14 cellular contexts compared by ENCODE assay signal in the genomic region with DNA sequence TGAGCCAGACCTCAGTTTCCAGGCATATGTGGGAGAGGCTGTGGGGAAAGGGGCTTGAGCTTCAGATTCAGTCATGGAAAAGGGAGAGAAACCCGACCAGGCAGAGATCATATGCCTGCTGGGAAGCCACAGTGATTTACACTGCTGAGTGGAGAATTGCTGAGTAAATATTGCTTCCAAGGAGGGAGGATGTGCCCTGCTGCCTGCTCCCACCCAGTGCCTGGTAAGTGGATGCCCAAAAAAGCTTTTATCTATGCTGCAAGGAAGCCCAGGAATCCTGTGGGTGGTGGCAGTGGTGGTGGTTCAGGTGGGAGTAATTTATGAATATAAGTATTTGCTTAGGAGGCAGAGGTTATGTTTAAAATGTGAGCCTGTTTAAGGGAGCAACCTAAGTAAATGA. TPM values are rescaled to one million over a fixed set of nuclear protein-coding genes. Genes with fewer than 3 reads are reported as not detected.
DNase-seq lines count a peak whose midpoint lies in the region; ATAC-seq, FAIRE-seq and TF ChIP-seq lines count a peak whose summit lies in the region.
"Had no signal": no experiment of that assay in that cellular context is flagged by ENCODE, and none has a peak within 500 bp of the region (broad histone marks: within the 10 kb centered on the region; RNA-seq: fewer than 3 reads in every experiment).

No MANE protein-coding gene starts in this region.

- in situ Hi-C loops in transverse colon (cut with MboI; ENCODE audit: low pct_ligation_motif_present in 1 of 4, low pct_unique_long_range_greater_than_20kb in 1 of 4, low sequenced_read_pairs in 3 of 4), result no loop called here

- H3K27ac Mint-ChIP-seq in activated CD4-positive, alpha-beta T cell treated with anti-CD3 and anti-CD28 coated beads, Interleukin-2, amount 10 ng/mL, durations not matched to agents 24 days and 14 days, result peak overlapping the region; percentile 3
- H3K27ac Mint-ChIP-seq: activated naive CD4-positive, alpha-beta T cell treated with anti-CD3 and anti-CD28 coated beads for 36 hours; naive thymus-derived CD8-positive, alpha-beta T cell had no signal

- FAIRE-seq in RCC 7860 (lab: Jason Lieb, UNC), result no peak

- peaks cover 7 to 49% (median 7%) of the 10 kb centered on the region in 4 donors for H3K4me1 ChIP-seq in transverse colon
- H3K4me1 ChIP-seq: HAP-1 had no signal

- no peak for TF ChIP-seq CTCF in transverse colon (IDR thresholded peaks at IDR 0.05)

- TF ChIP-seq EP300 in transverse colon (IDR thresholded peaks at IDR 0.05; ENCODE audit: low read depth), result no peak

- H3K36me3 ChIP-seq in transverse colon, result no peaks in the 10 kb centered on the region
- H3K36me3 ChIP-seq: HAP-1 had no signal

- H3K27me3 Mint-ChIP-seq in activated CD4-positive, alpha-beta T cell treated with anti-CD3 and anti-CD28 coated beads, Interleukin-2, amount 10 ng/mL, durations not matched to agents 24 days and 14 days, result no peaks in the 10 kb centered on the region
- H3K27me3 Mint-ChIP-seq: naive thymus-derived CD8-positive, alpha-beta T cell had no signal

- no peaks in the 10 kb centered on the region for H3K9me3 Mint-ChIP-seq in activated CD4-positive, alpha-beta T cell treated with anti-CD3 and anti-CD28 coated beads, Interleukin-2, amount 10 ng/mL, durations not matched to agents 24 days and 14 days
- H3K9me3 Mint-ChIP-seq: activated naive CD4-positive, alpha-beta T cell treated with anti-CD3 and anti-CD28 coated beads for 36 hours; naive thymus-derived CD8-positive, alpha-beta T cell had no signal

- DNase-seq in activated CD4-positive, alpha-beta T cell treated with anti-CD3 and anti-CD28 coated beads, Interleukin-2, amount 10 ng/mL, durations not matched to agents 24 days and 14 days, result no peak
- DNase-seq in activated CD4-positive, alpha-beta T cell treated with anti-CD3 and anti-CD28 coated beads, Interleukin-2, amount 50 U/mL, for 4 hours, result no peak
- DNase-seq in RCC 7860 (ENCODE audit: low spot score) (peak; percentile 60), left kidney (ENCODE audit: low read depth, low spot score) (peak; percentile 90), transverse colon (no peak), AG20443 (ENCODE audit: low spot score) (no peak)
- DNase-seq: activated CD4-positive, alpha-beta T cell treated with anti-CD3 and anti-CD28 coated beads for 4 hours; hippocampal formation; naive thymus-derived CD8-positive, alpha-beta T cell; NCI-H1694 treated with DMSO at 0.1 percent for 48 hours had no signal

- WGBS in transverse colon (ENCODE audit: low coverage in 1 of 2), 2 donors, result 15% methylated on average over 1 of the region's 1 CpG; no CpG with 5 or more reads in 1 of the 2 donors

- H3K4me1 Mint-ChIP-seq in activated CD4-positive, alpha-beta T cell treated with anti-CD3 and anti-CD28 coated beads, Interleukin-2, amount 10 ng/mL, durations not matched to agents 24 days and 14 days, result peaks cover 14% of the 10 kb centered on the region
- H3K4me1 Mint-ChIP-seq: naive thymus-derived CD8-positive, alpha-beta T cell had no signal

- H3K27ac ChIP-seq in transverse colon, result peak overlapping the region; percentile 4 to 75 (median 52)

- H3K36me3 Mint-ChIP-seq in activated CD4-positive, alpha-beta T cell treated with anti-CD3 and anti-CD28 coated beads, Interleukin-2, amount 10 ng/mL, durations not matched to agents 24 days and 14 days (ENCODE audit: low read depth), result no peaks in the 10 kb centered on the region
- H3K36me3 Mint-ChIP-seq: naive thymus-derived CD8-positive, alpha-beta T cell had no signal

- intact Hi-C loops in activated CD4-positive, alpha-beta T cell treated with anti-CD3 and anti-CD28 coated beads, Interleukin-2, amount 10 ng/mL, durations not matched to agents 24 days and 14 days (cut with micrococcal nuclease), result no loop called here
- intact Hi-C loops in transverse colon (cut with DNase I; ENCODE audit: low total_unique reads), result no loop called here

- H3K4me3 ChIP-seq in transverse colon, result no peak overlapping the region
- H3K4me3 ChIP-seq: HAP-1 had no signal

- no peak for TF ChIP-seq POLR2A in transverse colon (IDR thresholded peaks at IDR 0.05)

- H3K9me3 ChIP-seq in transverse colon, result no peaks in the 10 kb centered on the region
- H3K9me3 ChIP-seq: HAP-1 had no signal

- no peak overlapping the region for H3K4me3 Mint-ChIP-seq in activated CD4-positive, alpha-beta T cell treated with anti-CD3 and anti-CD28 coated beads, Interleukin-2, amount 10 ng/mL, durations not matched to agents 24 days and 14 days
- H3K4me3 Mint-ChIP-seq: activated naive CD4-positive, alpha-beta T cell treated with anti-CD3 and anti-CD28 coated beads for 36 hours; naive thymus-derived CD8-positive, alpha-beta T cell had no signal

- H3K27me3 ChIP-seq in transverse colon, result no peaks in the 10 kb centered on the region

- no peak for ATAC-seq in GM21367 (IDR thresholded peaks at IDR 0.05; ENCODE audit: unreplicated experiment)
- ATAC-seq in HG02571 (IDR thresholded peaks at IDR 0.05; ENCODE audit: unreplicated experiment), result no peak
- ATAC-seq: naive thymus-derived CD8-positive, alpha-beta T cell had no signal

RNA-seq across cellular contexts. Expression of gene INO80C, which starts 39.5 kb away (rescaled TPM):
- 34.7 and 37.6 TPM in 2 replicates for total RNA-seq in activated CD4-positive, alpha-beta T cell treated with anti-CD3 and anti-CD28 coated beads, Interleukin-2, amount 10 ng/mL, durations not matched to agents 24 days and 14 days
- 100 to 1,000 TPM in 1 of 4 donors, 10 to 100 TPM in 3; 10.2 to 277 (median 18.0) TPM for total RNA-seq in transverse colon

Comparison
In these comparisons a context has a peak if more than half of its experiments do, and no peak if none do; other contexts are left out.
1. DNase-seq: peak in RCC 7860 (single experiment) and left kidney (single experiment); none in activated CD4-positive, alpha-beta T cell treated with anti-CD3 and anti-CD28 coated beads, Interleukin-2, amount 10 ng/mL, durations not matched to agents 24 days and 14 days (single experiment), activated CD4-positive, alpha-beta T cell treated with anti-CD3 and anti-CD28 coated beads, Interleukin-2, amount 50 U/mL, for 4 hours (0 of 2), transverse colon (single experiment) and AG20443 (single experiment).